1 cellular context compared by ENCODE assay signal in genomic region chr18:49814147-49814499, GRCh38.
TF ChIP-seq lines count a peak whose summit lies in the region.

No MANE protein-coding gene starts in this region.

TF ChIP-seq in K562, 482 proteins besides CTCF, POLR2A, EP300 and RAD21 (continued from another document):
- TF ChIP-seq PREB (CRISPR knock-in tag; IDR thresholded peaks at IDR 0.05), result no peak
- TF ChIP-seq ZFP91 (CRISPR knock-in tag; IDR thresholded peaks at IDR 0.05), result no peak
- TF ChIP-seq ARNT (IDR thresholded peaks at IDR 0.05), result no peak
- TF ChIP-seq POLR2G (IDR thresholded peaks at IDR 0.05; ENCODE audit: low read depth, low read length), result peak; percentile 68
- no peak for TF ChIP-seq ZNF263 (CRISPR knock-in tag; IDR thresholded peaks at IDR 0.05; ENCODE audit: borderline replicate concordance)
- TF ChIP-seq, protein P1, sequence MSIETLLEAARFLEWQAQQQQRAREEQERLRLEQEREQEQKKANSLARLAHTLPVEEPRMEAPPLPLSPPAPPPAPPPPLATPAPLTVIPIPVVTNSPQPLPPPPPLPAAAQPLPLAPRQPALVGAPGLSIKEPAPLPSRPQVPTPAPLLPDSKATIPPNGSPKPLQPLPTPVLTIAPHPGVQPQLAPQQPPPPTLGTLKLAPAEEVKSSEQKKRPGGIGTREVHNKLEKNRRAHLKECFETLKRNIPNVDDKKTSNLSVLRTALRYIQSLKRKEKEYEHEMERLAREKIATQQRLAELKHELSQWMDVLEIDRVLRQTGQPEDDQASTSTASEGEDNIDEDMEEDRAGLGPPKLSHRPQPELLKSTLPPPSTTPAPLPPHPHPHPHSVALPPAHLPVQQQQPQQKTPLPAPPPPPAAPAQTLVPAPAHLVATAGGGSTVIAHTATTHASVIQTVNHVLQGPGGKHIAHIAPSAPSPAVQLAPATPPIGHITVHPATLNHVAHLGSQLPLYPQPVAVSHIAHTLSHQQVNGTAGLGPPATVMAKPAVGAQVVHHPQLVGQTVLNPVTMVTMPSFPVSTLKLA (conservative IDR thresholded peaks at IDR 0.05), result 0 out of 4 replicates have a peak, but pooled peaks of 1 of the 2 experiments have one; percentile 13
- no peak for TF ChIP-seq YY1 (IDR thresholded peaks at IDR 0.05; ENCODE audit: borderline replicate concordance in 1 of 3, control insufficient read depth in 1 of 3, extremely low read depth in 1 of 3, insufficient read depth in 3 of 3, insufficient read length in 1 of 3, insufficient replicate concordance in 2 of 3, low read depth in 1 of 3, low read length in 2 of 3)
- peak; percentile 53; the same call in 1 of the 2 replicates for TF ChIP-seq CEBPG (CRISPR knock-in tag; IDR thresholded peaks at IDR 0.05)
- TF ChIP-seq CEBPG (tag; conservative IDR thresholded peaks at IDR 0.05 in 1 of 2, IDR thresholded peaks at IDR 0.05 in 1 of 2), result peak; percentile 22 to 31; a peak in 1 of 4 replicates
- TF ChIP-seq PYGO2 (tag; IDR thresholded peaks at IDR 0.05), result no peak
- no peak for TF ChIP-seq RBBP5 (IDR thresholded peaks at IDR 0.05; ENCODE audit: borderline replicate concordance, insufficient read depth, low read length, poor library complexity, severe bottlenecking)
- TF ChIP-seq HNRNPK (IDR thresholded peaks at IDR 0.05; ENCODE audit: low read depth, low read length, poor library complexity, severe bottlenecking), result no peak
- TF ChIP-seq, protein P2, sequence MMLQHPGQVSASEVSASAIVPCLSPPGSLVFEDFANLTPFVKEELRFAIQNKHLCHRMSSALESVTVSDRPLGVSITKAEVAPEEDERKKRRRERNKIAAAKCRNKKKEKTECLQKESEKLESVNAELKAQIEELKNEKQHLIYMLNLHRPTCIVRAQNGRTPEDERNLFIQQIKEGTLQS (IDR thresholded peaks at IDR 0.05), result peak; percentile 19; the same call in 1 of the 2 replicates
- TF ChIP-seq, protein P2 (CRISPR knock-in tag; conservative IDR thresholded peaks at IDR 0.05), result no peak
- TF ChIP-seq HDAC1 (IDR thresholded peaks at IDR 0.05), result no peak
- TF ChIP-seq ARID2 (IDR thresholded peaks at IDR 0.05), result no peak
- TF ChIP-seq NR2C1 (IDR thresholded peaks at IDR 0.05), result no peak
- no peak for TF ChIP-seq NR2C1 (tag; IDR thresholded peaks at IDR 0.05)
- peak; percentile 62 for TF ChIP-seq EP400 (IDR thresholded peaks at IDR 0.05)
- TF ChIP-seq MAZ (CRISPR knock-in tag; conservative IDR thresholded peaks at IDR 0.05 in 1 of 2, IDR thresholded peaks at IDR 0.05 in 1 of 2), result peak in 1 of 2 experiments; percentile 42; a peak in 1 of 4 replicates
- TF ChIP-seq, protein P3, sequence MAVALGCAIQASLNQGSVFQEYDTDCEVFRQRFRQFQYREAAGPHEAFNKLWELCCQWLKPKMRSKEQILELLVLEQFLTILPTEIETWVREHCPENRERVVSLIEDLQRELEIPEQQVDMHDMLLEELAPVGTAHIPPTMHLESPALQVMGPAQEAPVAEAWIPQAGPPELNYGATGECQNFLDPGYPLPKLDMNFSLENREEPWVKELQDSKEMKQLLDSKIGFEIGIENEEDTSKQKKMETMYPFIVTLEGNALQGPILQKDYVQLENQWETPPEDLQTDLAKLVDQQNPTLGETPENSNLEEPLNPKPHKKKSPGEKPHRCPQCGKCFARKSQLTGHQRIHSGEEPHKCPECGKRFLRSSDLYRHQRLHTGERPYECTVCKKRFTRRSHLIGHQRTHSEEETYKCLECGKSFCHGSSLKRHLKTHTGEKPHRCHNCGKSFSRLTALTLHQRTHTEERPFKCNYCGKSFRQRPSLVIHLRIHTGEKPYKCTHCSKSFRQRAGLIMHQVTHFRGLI (CRISPR knock-in tag; IDR thresholded peaks at IDR 0.05), result no peak
- no peak for TF ChIP-seq ZNF583 (CRISPR knock-in tag; IDR thresholded peaks at IDR 0.05)
- no peak for TF ChIP-seq ID3 (CRISPR knock-in tag; IDR thresholded peaks at IDR 0.05)
- no peak for TF ChIP-seq ID3 (tag; IDR thresholded peaks at IDR 0.05)
TF ChIP-seq in K562: peak in this region for 11.
